24 cellular contexts compared by ENCODE assay signal in the genomic region with DNA sequence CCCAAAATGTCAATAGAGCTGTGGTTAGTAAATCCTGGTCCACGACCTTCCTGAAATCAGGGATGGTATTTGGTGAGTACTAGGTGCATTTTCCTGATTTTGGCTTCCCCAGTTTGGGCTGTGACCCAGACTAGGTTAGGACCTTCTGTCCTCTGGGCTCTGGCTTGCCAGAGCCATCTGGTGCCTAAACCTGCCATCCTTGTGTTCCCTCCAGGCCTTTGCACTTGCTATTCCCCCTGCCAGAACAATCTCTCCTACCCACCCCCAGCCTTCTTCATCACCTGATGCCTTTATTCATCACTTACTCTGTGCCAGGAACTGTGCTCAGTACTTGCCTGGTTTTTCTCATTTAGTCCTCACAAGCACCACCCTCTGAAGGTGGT.
"Had no signal": no experiment of that assay in that cellular context is flagged by ENCODE, and none has a peak within 500 bp of the region (broad histone marks: within the 10 kb centered on the region; RNA-seq: fewer than 3 reads in every experiment).

No MANE protein-coding gene starts in this region.

- H3K9me3 Mint-ChIP-seq: dendritic cell treated with granulocyte-macrophage colony-stimulating factor and Interleukin-4, amounts not matched to agents 40 ng/mL and 50 ng/mL, for 4 days; effector memory CD8-positive, alpha-beta T cell had no signal

- H3K27ac Mint-ChIP-seq: dendritic cell treated with granulocyte-macrophage colony-stimulating factor and Interleukin-4, amounts not matched to agents 40 ng/mL and 50 ng/mL, for 4 days; effector memory CD8-positive, alpha-beta T cell; endodermal cell; mesothelial cell of epicardium had no signal

- DNase-seq: cortex of kidney; effector CD8-positive, alpha-beta T cell; effector memory CD8-positive, alpha-beta T cell; endodermal cell; erythroblast; esophagus squamous epithelium; foreskin fibroblast; foreskin melanocyte; gastrocnemius medialis; glutamatergic neuron; head of caudate nucleus; heart right ventricle; hippocampal formation; left cardiac atrium; left lung; left ventricle myocardium superior; lower lobe of right lung; mesenchymal stem cell; mucosa of descending colon; naive B cell; naive thymus-derived CD8-positive, alpha-beta T cell had no signal

- ATAC-seq: effector memory CD8-positive, alpha-beta T cell; esophagus mucosa; gastrocnemius medialis; heart right ventricle; left cardiac atrium; left lung; left ventricle myocardium superior; lower lobe of right lung; mucosa of descending colon; naive thymus-derived CD8-positive, alpha-beta T cell had no signal

- H3K36me3 Mint-ChIP-seq: mesothelial cell of epicardium; naive B cell; naive thymus-derived CD8-positive, alpha-beta T cell had no signal
